Comparison of ENCODE assay signal across 1 cellular context in genomic region chr4:176498857-176499256, GRCh38.
TF ChIP-seq lines count a peak whose summit lies in the region.

No MANE protein-coding gene starts in this region.

TF ChIP-seq in A549, 52 proteins besides CTCF, POLR2A, EP300 and RAD21 (continued from another document):
- no peak for TF ChIP-seq REST (IDR thresholded peaks at IDR 0.05)
- no peak for TF ChIP-seq KDM1A (IDR thresholded peaks at IDR 0.05; ENCODE audit: low read depth)
